8 cellular contexts compared by ENCODE assay signal in the genomic region with DNA sequence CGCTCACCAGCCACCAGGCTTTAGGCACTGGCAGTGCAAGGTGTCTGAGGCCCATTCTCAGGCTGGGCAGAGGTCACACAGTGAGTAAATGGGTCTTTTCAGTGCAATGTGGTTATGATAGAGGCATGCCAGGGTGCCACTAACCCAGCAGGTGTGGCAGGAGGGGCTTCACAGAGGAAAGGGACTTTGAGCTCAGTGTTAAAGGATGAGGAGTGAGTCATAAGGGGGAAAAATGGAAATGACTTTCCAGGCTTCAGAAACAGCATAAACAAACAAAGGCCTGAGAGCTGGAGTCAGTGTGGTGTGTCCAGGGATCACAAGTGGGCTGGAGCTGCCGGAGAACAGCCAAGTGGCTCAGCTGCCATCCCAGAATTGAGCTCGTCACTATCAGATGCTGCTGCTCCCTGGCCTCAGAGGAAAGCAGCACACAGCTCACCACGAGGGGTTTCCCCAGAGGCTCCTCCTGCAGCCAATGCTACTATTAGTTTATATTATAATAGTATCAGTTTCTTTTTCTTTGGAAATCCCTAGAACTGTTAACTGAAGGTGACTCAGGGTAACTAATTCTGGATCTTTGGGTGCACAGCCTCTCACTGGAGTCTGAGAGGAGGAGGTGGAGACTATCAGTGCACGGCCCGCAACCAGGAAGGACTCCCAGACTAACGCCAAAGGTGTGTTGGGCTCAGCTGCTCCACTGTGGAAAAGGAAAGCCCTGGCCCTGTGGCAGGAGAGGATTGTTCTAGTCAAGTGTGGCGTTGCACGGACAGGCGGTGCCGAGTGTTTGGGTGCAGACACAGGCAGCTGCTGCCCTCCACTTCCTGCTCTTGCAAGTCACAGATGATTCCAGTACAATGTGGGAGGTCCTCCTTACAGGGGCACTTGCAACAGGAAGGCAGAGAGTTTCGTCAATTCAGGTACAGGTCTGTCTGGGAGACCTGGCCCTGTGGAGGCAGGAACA. TPM values are rescaled to one million over a fixed set of nuclear protein-coding genes. Genes with fewer than 3 reads are reported as not detected.
DNase-seq lines count a peak whose midpoint lies in the region; ATAC-seq and FAIRE-seq lines count a peak whose summit lies in the region.

No MANE protein-coding gene starts in this region.

- peaks cover 20% of the 10 kb centered on the region for H3K4me1 ChIP-seq in skeletal muscle satellite cell (ENCODE audit: control insufficient read depth, insufficient read depth, low read length)

- peak overlapping the region; percentile 87 for H3K27ac Mint-ChIP-seq in activated naive CD4-positive, alpha-beta T cell treated with anti-CD3 and anti-CD28 coated beads, Interleukin-2, amount 10 ng/mL, durations not matched to agents 7 days and 5 days

- peak; percentile 88 for FAIRE-seq in GM18507 (lab: Jason Lieb, UNC)

- peaks cover 75% of the 10 kb centered on the region for H3K36me3 ChIP-seq in skeletal muscle satellite cell (ENCODE audit: insufficient read depth, low read length)

- H3K27me3 ChIP-seq in skeletal muscle satellite cell (ENCODE audit: control insufficient read depth, insufficient read depth, low read length) = no peaks in the 10 kb centered on the region

- intact Hi-C loops in left cardiac atrium (cut with DNase I) = no loop called here

- peaks cover 26% of the 10 kb centered on the region for H3K4me1 Mint-ChIP-seq in activated naive CD4-positive, alpha-beta T cell treated with anti-CD3 and anti-CD28 coated beads, Interleukin-2, amount 10 ng/mL, durations not matched to agents 7 days and 5 days

- peak overlapping the region; percentile 22 for H3K9ac ChIP-seq in skeletal muscle satellite cell (ENCODE audit: low read depth, low read length)

- no peaks in the 10 kb centered on the region for H3K27me3 Mint-ChIP-seq in activated naive CD4-positive, alpha-beta T cell treated with anti-CD3 and anti-CD28 coated beads, Interleukin-2, amount 10 ng/mL, durations not matched to agents 7 days and 5 days

- H3K36me3 Mint-ChIP-seq in activated naive CD4-positive, alpha-beta T cell treated with anti-CD3 and anti-CD28 coated beads, Interleukin-2, amount 10 ng/mL, durations not matched to agents 7 days and 5 days = peaks cover 24% of the 10 kb centered on the region

- peak overlapping the region; percentile 64 for H3K4me2 ChIP-seq in skeletal muscle satellite cell (ENCODE audit: low read length)

- ATAC-seq in HG02798 (IDR thresholded peaks at IDR 0.05; ENCODE audit: poor library complexity, unreplicated experiment) (peak; percentile 91), left cardiac atrium (peak; percentile 85 to 91)

- peak overlapping the region; percentile 61 for H3K4me3 Mint-ChIP-seq in activated naive CD4-positive, alpha-beta T cell treated with anti-CD3 and anti-CD28 coated beads, Interleukin-2, amount 10 ng/mL, durations not matched to agents 7 days and 5 days

- no peaks in the 10 kb centered on the region for H3K9me3 ChIP-seq in skeletal muscle satellite cell (replicated peaks; ENCODE audit: low read length)

- H3K9me3 Mint-ChIP-seq in activated naive CD4-positive, alpha-beta T cell treated with anti-CD3 and anti-CD28 coated beads, Interleukin-2, amount 10 ng/mL, durations not matched to agents 7 days and 5 days = no peaks in the 10 kb centered on the region

- no peak overlapping the region for H3K4me3 ChIP-seq in skeletal muscle satellite cell (ENCODE audit: low read length)

- DNase-seq in GM18507 (ENCODE audit: extremely low spot score, insufficient read length, low read depth) (peak; percentile 58), NCI-H69 (lab: John Stamatoyannopoulos, UW) (peak; percentile 49), left cardiac atrium (peak; percentile 72), NCI-H2171 (lab: John Stamatoyannopoulos, UW) (no peak), amniotic stem cell (lab: John Stamatoyannopoulos, UW) (no peak)
- DNase-seq in activated naive CD4-positive, alpha-beta T cell treated with anti-CD3 and anti-CD28 coated beads, Interleukin-2, amount 10 ng/mL, durations not matched to agents 7 days and 5 days = peak; percentile 61

- CTCF ChIA-PET in activated naive CD4-positive, alpha-beta T cell treated with anti-CD3 and anti-CD28 coated beads, Interleukin-2, amount 10 ng/mL, durations not matched to agents 7 days and 5 days (lab: Charles Lee) = interaction anchor here (0.9 to 1.6 kb wide), 10 partner anchors 23 to 467 kb away, joined by 3 to 6 read pairs (median 4); partner anchors contain the start of gene INTS6

RNA-seq across cellular contexts. Expression of gene DHRS12, which starts 39.5 kb away (rescaled TPM):
- total RNA-seq in left cardiac atrium = 10 to 100 TPM in 1 of 2 donors, 1 to 10 TPM in 1; 9.1 to 13.3 TPM
- total RNA-seq in skeletal muscle satellite cell (2012; rRNA removed) = 2.5 and 2.8 TPM in 2 replicates

Comparison
In these comparisons a context has a peak if more than half of its experiments do, and no peak if none do; other contexts are left out.
1. DNase-seq: peak in GM18507 (single experiment), NCI-H69 (single experiment), activated naive CD4-positive, alpha-beta T cell treated with anti-CD3 and anti-CD28 coated beads, Interleukin-2, amount 10 ng/mL, durations not matched to agents 7 days and 5 days (single experiment) and left cardiac atrium (single experiment); none in NCI-H2171 (single experiment) and amniotic stem cell (single experiment).